Comparison of ENCODE assay signal across 1 cellular context in genomic region chr18:6412933-6413472, GRCh38.
TF ChIP-seq lines count a peak whose summit lies in the region.

No MANE protein-coding gene starts in this region.

TF ChIP-seq in WTC11, 78 proteins besides CTCF, POLR2A, EP300 and RAD21 (continued from another document):
- TF ChIP-seq, protein P1, sequence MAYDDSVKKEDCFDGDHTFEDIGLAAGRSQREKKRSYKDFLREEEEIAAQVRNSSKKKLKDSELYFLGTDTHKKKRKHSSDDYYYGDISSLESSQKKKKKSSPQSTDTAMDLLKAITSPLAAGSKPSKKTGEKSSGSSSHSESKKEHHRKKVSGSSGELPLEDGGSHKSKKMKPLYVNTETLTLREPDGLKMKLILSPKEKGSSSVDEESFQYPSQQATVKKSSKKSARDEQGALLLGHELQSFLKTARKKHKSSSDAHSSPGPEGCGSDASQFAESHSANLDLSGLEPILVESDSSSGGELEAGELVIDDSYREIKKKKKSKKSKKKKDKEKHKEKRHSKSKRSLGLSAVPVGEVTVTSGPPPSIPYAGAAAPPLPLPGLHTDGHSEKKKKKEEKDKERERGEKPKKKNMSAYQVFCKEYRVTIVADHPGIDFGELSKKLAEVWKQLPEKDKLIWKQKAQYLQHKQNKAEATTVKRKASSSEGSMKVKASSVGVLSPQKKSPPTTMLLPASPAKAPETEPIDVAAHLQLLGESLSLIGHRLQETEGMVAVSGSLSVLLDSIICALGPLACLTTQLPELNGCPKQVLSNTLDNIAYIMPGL (CRISPR knock-in tag; IDR thresholded peaks at IDR 0.05), result no peak
- TF ChIP-seq, protein P2, sequence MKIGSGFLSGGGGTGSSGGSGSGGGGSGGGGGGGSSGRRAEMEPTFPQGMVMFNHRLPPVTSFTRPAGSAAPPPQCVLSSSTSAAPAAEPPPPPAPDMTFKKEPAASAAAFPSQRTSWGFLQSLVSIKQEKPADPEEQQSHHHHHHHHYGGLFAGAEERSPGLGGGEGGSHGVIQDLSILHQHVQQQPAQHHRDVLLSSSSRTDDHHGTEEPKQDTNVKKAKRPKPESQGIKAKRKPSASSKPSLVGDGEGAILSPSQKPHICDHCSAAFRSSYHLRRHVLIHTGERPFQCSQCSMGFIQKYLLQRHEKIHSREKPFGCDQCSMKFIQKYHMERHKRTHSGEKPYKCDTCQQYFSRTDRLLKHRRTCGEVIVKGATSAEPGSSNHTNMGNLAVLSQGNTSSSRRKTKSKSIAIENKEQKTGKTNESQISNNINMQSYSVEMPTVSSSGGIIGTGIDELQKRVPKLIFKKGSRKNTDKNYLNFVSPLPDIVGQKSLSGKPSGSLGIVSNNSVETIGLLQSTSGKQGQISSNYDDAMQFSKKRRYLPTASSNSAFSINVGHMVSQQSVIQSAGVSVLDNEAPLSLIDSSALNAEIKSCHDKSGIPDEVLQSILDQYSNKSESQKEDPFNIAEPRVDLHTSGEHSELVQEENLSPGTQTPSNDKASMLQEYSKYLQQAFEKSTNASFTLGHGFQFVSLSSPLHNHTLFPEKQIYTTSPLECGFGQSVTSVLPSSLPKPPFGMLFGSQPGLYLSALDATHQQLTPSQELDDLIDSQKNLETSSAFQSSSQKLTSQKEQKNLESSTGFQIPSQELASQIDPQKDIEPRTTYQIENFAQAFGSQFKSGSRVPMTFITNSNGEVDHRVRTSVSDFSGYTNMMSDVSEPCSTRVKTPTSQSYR (CRISPR knock-in tag; IDR thresholded peaks at IDR 0.05), result no peak
- no peak for TF ChIP-seq HMGA2 (CRISPR knock-in tag; IDR thresholded peaks at IDR 0.05)
